16 cellular contexts compared by ENCODE assay signal in the genomic region with DNA sequence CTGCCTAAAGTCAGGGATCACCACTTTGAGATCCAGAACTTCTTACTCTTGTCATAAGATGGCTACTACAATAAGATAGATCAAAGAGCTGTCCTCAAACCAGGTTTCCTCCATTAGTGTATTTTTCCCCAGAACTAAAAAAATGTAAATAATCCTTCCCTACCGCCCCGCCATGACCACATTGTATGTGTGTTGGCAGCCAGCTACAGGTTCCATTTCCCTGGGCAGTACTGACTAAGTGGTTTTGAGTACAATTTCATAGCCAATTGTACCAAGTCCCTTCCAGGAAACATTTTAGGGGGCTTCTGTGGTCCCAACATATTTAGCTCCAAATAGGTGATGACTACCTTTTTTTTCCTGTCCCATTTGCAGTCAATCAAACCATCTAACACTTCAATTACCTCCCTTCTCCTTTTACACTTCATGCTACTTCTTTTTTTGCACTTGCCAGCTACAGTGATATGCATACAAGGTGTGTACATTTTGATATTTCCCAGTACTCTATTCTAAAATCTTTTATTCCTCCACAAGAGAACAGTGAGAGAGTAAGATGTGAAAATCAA. TPM values are rescaled to one million over a fixed set of nuclear protein-coding genes. Genes with fewer than 3 reads are reported as not detected.
DNase-seq lines count a peak whose midpoint lies in the region; ATAC-seq and TF ChIP-seq lines count a peak whose summit lies in the region.
"Had no signal": no experiment of that assay in that cellular context is flagged by ENCODE, and none has a peak within 500 bp of the region (broad histone marks: within the 10 kb centered on the region; RNA-seq: fewer than 3 reads in every experiment).

No MANE protein-coding gene starts in this region.

- POLR2A ChIA-PET in CD4-positive, alpha-beta T cell (lab: Charles Lee), result interaction anchor here (1.3 to 1.4 kb wide), 2 partner anchors 9 to 304 kb away, joined by 4 read pairs; no protein-coding TSS in a partner anchor
- POLR2A ChIA-PET in naive thymus-derived CD8-positive, alpha-beta T cell (lab: Charles Lee), result no interaction called here

- H3K4me1 ChIP-seq in KMS-11 (ENCODE audit: low read depth, poor library complexity, severe bottlenecking), result peaks cover 37% of the 10 kb centered on the region

- H3K27me3 ChIP-seq in CD4-positive, alpha-beta T cell (ENCODE audit: control insufficient read depth, insufficient read depth, low read length), result no peaks in the 10 kb centered on the region
- H3K27me3 ChIP-seq in KMS-11 (ENCODE audit: insufficient read depth, low read depth), result no peaks in the 10 kb centered on the region
- H3K27me3 ChIP-seq: adrenal gland, heart left ventricle had no signal

- no peak for TF ChIP-seq CTCF in CD4-positive, alpha-beta T cell (IDR thresholded peaks at IDR 0.05)
- no peak for TF ChIP-seq CTCF in KMS-11 (conservative IDR thresholded peaks at IDR 0.05; ENCODE audit: low read depth, low read length)
- no peak for TF ChIP-seq CTCF in astrocyte of the spinal cord (IDR thresholded peaks at IDR 0.05; ENCODE audit: low read depth, low read length)

- no peak overlapping the region for H3K9ac ChIP-seq in KMS-11

- peak overlapping the region; percentile 43 for H3K27ac Mint-ChIP-seq in CD4-positive, alpha-beta T cell
- peak overlapping the region in 9 of 10 donors; percentile 16 to 79 (median 39) for H3K27ac Mint-ChIP-seq in naive thymus-derived CD8-positive, alpha-beta T cell

- no peaks in the 10 kb centered on the region for H3K36me3 ChIP-seq in KMS-11 (ENCODE audit: insufficient read depth)
- H3K36me3 ChIP-seq: adrenal gland had no signal

- H4K20me1 ChIP-seq in KMS-11 (ENCODE audit: insufficient read depth), result peaks cover 73% of the 10 kb centered on the region

- peak overlapping the region; percentile 25; the same call in 1 of the 2 replicates for H3K4me2 ChIP-seq in KMS-11

- H3K27ac ChIP-seq in CD4-positive, alpha-beta T cell (ENCODE audit: low read depth, low read length), result no peak overlapping the region
- H3K27ac ChIP-seq in KMS-11, result no peak overlapping the region
- H3K27ac ChIP-seq: adrenal gland, heart left ventricle, skin epidermis had no signal

- no peak overlapping the region for H2AFZ ChIP-seq in KMS-11 (ENCODE audit: low read depth)

- peak overlapping the region; percentile 56 for H3K4me3 Mint-ChIP-seq in CD4-positive, alpha-beta T cell
- peak overlapping the region in 9 of 10 donors; percentile 13 to 79 (median 51) for H3K4me3 Mint-ChIP-seq in naive thymus-derived CD8-positive, alpha-beta T cell

- in situ Hi-C loops in astrocyte of the spinal cord (cut with HindIII; ENCODE audit: low sequenced_read_pairs), result no loop called here

- H3K79me2 ChIP-seq in KMS-11 (ENCODE audit: insufficient read depth, low read depth), result peaks cover 87% of the 10 kb centered on the region

- H3K27me3 Mint-ChIP-seq in CD4-positive, alpha-beta T cell, result no peaks in the 10 kb centered on the region
- H3K27me3 Mint-ChIP-seq in naive thymus-derived CD8-positive, alpha-beta T cell, result no peaks in the 10 kb centered on the region

- DNase-seq in CD4-positive, alpha-beta T cell, result no peak
- DNase-seq in astrocyte of the spinal cord (ENCODE audit: low read depth, low spot score), result peak; percentile 42
- DNase-seq in naive thymus-derived CD8-positive, alpha-beta T cell, result no peak
- no peak for DNase-seq in NCI-H345 (lab: John Stamatoyannopoulos, UW)
- DNase-seq in left ventricle myocardium superior, result no peak
- DNase-seq: adrenal gland; effector CD8-positive, alpha-beta T cell; heart left ventricle; midbrain; NCI-H446 had no signal

- H3K4me3 ChIP-seq in KMS-11 (IDR thresholded peaks at IDR 0.05; ENCODE audit: insufficient read depth, low read depth, low read length) (no peak overlapping the region), astrocyte of the spinal cord (ENCODE audit: low read depth, low read length) (no peak overlapping the region)
- H3K4me3 ChIP-seq: adrenal gland, HAP-1, heart left ventricle, skin epidermis had no signal

- peaks cover 74% of the 10 kb centered on the region for H3K4me1 Mint-ChIP-seq in CD4-positive, alpha-beta T cell (ENCODE audit: low read depth)
- peaks cover 24 to 77% (median 69%) of the 10 kb centered on the region in 4 donors for H3K4me1 Mint-ChIP-seq in naive thymus-derived CD8-positive, alpha-beta T cell

- peaks cover 37% of the 10 kb centered on the region for H3K36me3 Mint-ChIP-seq in CD4-positive, alpha-beta T cell (ENCODE audit: low read depth)
- peaks cover 0 to 12% (median 4%) of the 10 kb centered on the region in 3 donors for H3K36me3 Mint-ChIP-seq in naive thymus-derived CD8-positive, alpha-beta T cell

- no peaks in the 10 kb centered on the region for H3K9me3 Mint-ChIP-seq in CD4-positive, alpha-beta T cell
- no peaks in the 10 kb centered on the region for H3K9me3 Mint-ChIP-seq in naive thymus-derived CD8-positive, alpha-beta T cell

- CTCF ChIA-PET in CD4-positive, alpha-beta T cell (lab: Charles Lee), result interaction anchor here (1.1 to 1.3 kb wide), 3 partner anchors 9 to 304 kb away, joined by 3 to 10 read pairs (median 4); partner anchors contain the start of gene HS1BP3

- H3K9me3 ChIP-seq in CD4-positive, alpha-beta T cell (ENCODE audit: control insufficient read depth, low read length), result no peaks in the 10 kb centered on the region
- H3K9me3 ChIP-seq: adrenal gland, HAP-1, heart left ventricle had no signal

- ATAC-seq in CD4-positive, alpha-beta T cell (ENCODE audit: poor library complexity), result no peak
- ATAC-seq in naive thymus-derived CD8-positive, alpha-beta T cell, result no peak
- ATAC-seq in HG03280 (IDR thresholded peaks at IDR 0.05; ENCODE audit: unreplicated experiment) (no peak), GM18867 (IDR thresholded peaks at IDR 0.05; ENCODE audit: unreplicated experiment) (no peak), left ventricle myocardium superior (no peak)
- ATAC-seq: heart left ventricle, Right ventricle myocardium inferior had no signal

- intact Hi-C loops in CD4-positive, alpha-beta T cell (cut with DNase I, micrococcal nuclease), result no loop called here
- intact Hi-C loops in left ventricle myocardium superior (cut with micrococcal nuclease), result no loop called here

RNA-seq across cellular contexts. Expression of gene PUM2, which starts 4.0 kb away (rescaled TPM):
- 10 to 100 TPM; 94.9 to 95.4 TPM for total RNA-seq in CD4-positive, alpha-beta T cell
- 100 to 1,000 TPM; 175 to 177 TPM for total RNA-seq in naive thymus-derived CD8-positive, alpha-beta T cell
- polyA plus RNA-seq in naive thymus-derived CD8-positive, alpha-beta T cell, result 10 to 100 TPM; 17.1 to 19.0 (median 18.0) TPM
- total RNA-seq in left ventricle myocardium superior, result 80.6 TPM
